In the genomic region with DNA sequence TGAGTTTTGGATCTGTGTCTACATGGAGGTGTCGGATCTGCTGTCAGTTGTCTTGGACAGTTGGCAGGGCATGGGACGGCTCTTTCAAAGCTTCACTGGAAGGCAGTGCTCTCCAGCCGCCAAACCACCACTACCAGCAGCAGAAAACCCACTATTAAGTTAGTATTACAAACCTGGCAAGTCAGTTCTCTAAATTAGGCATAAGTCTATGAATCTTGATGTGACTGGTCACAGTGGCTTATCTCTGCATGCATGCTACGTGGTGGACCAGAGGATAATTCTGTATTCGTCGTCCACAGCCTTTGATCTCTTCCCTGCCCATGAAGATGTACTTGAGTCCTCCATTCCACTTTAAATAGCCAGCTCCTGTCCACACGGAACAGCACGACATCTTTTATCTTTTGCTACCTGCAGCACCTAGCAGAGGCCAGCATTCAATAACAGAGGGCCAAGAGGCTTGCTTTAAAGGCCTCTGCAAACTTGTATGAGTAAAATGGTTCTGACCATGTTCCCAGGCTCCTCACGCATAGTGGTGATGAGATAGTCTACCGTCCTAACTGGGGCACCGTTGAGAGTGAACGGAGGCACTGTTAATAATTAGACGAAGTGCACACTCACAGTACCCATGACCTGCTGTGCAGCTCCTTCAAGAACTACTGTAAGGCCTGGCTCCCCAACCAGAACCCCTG, we compare ENCODE assay signal across 8 cellular contexts. TPM values are rescaled to one million over a fixed set of nuclear protein-coding genes. Genes with fewer than 3 reads are reported as not detected.
DNase-seq lines count a peak whose midpoint lies in the region; ATAC-seq and TF ChIP-seq lines count a peak whose summit lies in the region.

No MANE protein-coding gene starts in this region.

- intact Hi-C loops in naive thymus-derived CD4-positive, alpha-beta T cell (cut with micrococcal nuclease) = loop anchor here (2.0 to 10.0 kb wide), 3 partner anchors 53 to 1190 kb away; a partner anchor contains a TSS

- peak overlapping the region; percentile 88 to 94 (median 91) for H3K4me3 Mint-ChIP-seq in naive thymus-derived CD4-positive, alpha-beta T cell

- H3K36me3 ChIP-seq in naive thymus-derived CD4-positive, alpha-beta T cell (ENCODE audit: control insufficient read depth in 2 of 3, insufficient read depth in 3 of 3, low read length in 3 of 3) = peaks cover 0 to 3% (median 0%) of the 10 kb centered on the region in 3 experiments

- peaks cover 0 to 6% (median 0%) of the 10 kb centered on the region in 5 donors for H3K36me3 Mint-ChIP-seq in naive thymus-derived CD4-positive, alpha-beta T cell

- no peaks in the 10 kb centered on the region for H3K9me3 Mint-ChIP-seq in naive thymus-derived CD4-positive, alpha-beta T cell

- H3K4me3 ChIP-seq in AG04449 (ENCODE audit: low read depth, low read length) (peak overlapping the region; percentile 71), coronary artery (peak overlapping the region; percentile 83)
- H3K4me3 ChIP-seq in Jurkat, Clone E6-1 (ENCODE audit: low read length) = peak overlapping the region; percentile 51
- peak overlapping the region; percentile 79 for H3K4me3 ChIP-seq in naive thymus-derived CD4-positive, alpha-beta T cell (ENCODE audit: low read length)

- peaks cover 0 to 12% (median 0%) of the 10 kb centered on the region in 5 donors for H3K27me3 Mint-ChIP-seq in naive thymus-derived CD4-positive, alpha-beta T cell

- H3K4me1 ChIP-seq in naive thymus-derived CD4-positive, alpha-beta T cell (ENCODE audit: control insufficient read depth in 2 of 2, insufficient read depth in 2 of 2, low read length in 2 of 2) = peaks cover 51 to 60% of the 10 kb centered on the region in 2 donors

- DNase-seq in AG04449 (ENCODE audit: low read depth, low spot score) (no peak), coronary artery (ENCODE audit: low spot score) (no peak), NCI-H2107 treated with DMSO at 0.1 percent for 48 hours (lab: John Stamatoyannopoulos, UW; ENCODE audit: unreplicated experiment) (no peak), NCI-H2029 treated with DMSO at 0.1 percent for 48 hours (lab: John Stamatoyannopoulos, UW) (no peak), NCI-H1092 (lab: John Stamatoyannopoulos, UW) (no peak)
- DNase-seq in Jurkat, Clone E6-1 (ENCODE audit: low read depth, low spot score) = no peak
- no peak for DNase-seq in naive thymus-derived CD4-positive, alpha-beta T cell

- POLR2A ChIA-PET in AG04449 (lab: Yijun Ruan, JAX) = no interaction called here
- POLR2A ChIA-PET in naive thymus-derived CD4-positive, alpha-beta T cell (lab: Charles Lee) = interaction anchor here (1.1 to 6.3 kb wide), 9 partner anchors 10 to 169 kb away, joined by 3 to 52 read pairs (median 9); a partner anchor contains a TSS

- TF ChIP-seq CTCF in AG04449 (IDR thresholded peaks at IDR 0.05; ENCODE audit: insufficient read depth, low read length, missing control alignments) = no peak
- no peak for TF ChIP-seq CTCF in coronary artery (IDR thresholded peaks at IDR 0.05)

- H3K27ac Mint-ChIP-seq in naive thymus-derived CD4-positive, alpha-beta T cell = peak overlapping the region; percentile 43 to 93 (median 74)

- H3K27me3 ChIP-seq in naive thymus-derived CD4-positive, alpha-beta T cell (ENCODE audit: control insufficient read depth in 2 of 2, insufficient read depth in 2 of 2, low read length in 2 of 2) = no peaks in the 10 kb centered on the region

- ATAC-seq in naive thymus-derived CD4-positive, alpha-beta T cell = no peak
- no peak for ATAC-seq in HG02970 (IDR thresholded peaks at IDR 0.05; ENCODE audit: low FRiP score, unreplicated experiment)

- H3K27ac ChIP-seq in coronary artery = peak overlapping the region; percentile 94 to 95
- peak overlapping the region; percentile 83 for H3K27ac ChIP-seq in naive thymus-derived CD4-positive, alpha-beta T cell (ENCODE audit: low read depth, low read length)

- H3K9me3 ChIP-seq in naive thymus-derived CD4-positive, alpha-beta T cell (ENCODE audit: control insufficient read depth in 2 of 3, low read length in 3 of 3) = no peaks in the 10 kb centered on the region

- CTCF ChIA-PET in AG04449 (lab: Yijun Ruan, JAX) = interaction anchor here (0.5 to 8.1 kb wide), 19 partner anchors 8 to 463 kb away, joined by 3 to 51 read pairs (median 4); no protein-coding TSS in a partner anchor
- CTCF ChIA-PET in naive thymus-derived CD4-positive, alpha-beta T cell (lab: Charles Lee) = interaction anchor here (1.0 to 4.8 kb wide), 4 partner anchors 10 to 52 kb away, joined by 3 to 28 read pairs (median 16); no protein-coding TSS in a partner anchor

- H3K4me1 Mint-ChIP-seq in naive thymus-derived CD4-positive, alpha-beta T cell = peaks cover 46 to 83% (median 63%) of the 10 kb centered on the region in 7 donors

RNA-seq across cellular contexts. Expression of a gene that starts 0.8 kb away (rescaled TPM):
- 2.6 TPM for polyA plus RNA-seq in Jurkat, Clone E6-1 (2012; ENCODE audit: insufficient read depth, insufficient read length)
- 10 to 100 TPM; 10.1 to 26.5 (median 15.9) TPM for total RNA-seq in naive thymus-derived CD4-positive, alpha-beta T cell
- 10 to 100 TPM; 13.5 to 16.9 TPM for polyA plus RNA-seq in naive thymus-derived CD4-positive, alpha-beta T cell

RNA-seq across cellular contexts. Expression of a gene that starts 42.7 kb away (rescaled TPM):
- polyA plus RNA-seq in Jurkat, Clone E6-1 (2012; ENCODE audit: insufficient read depth, insufficient read length) = 1.2 TPM
- 1 to 10 TPM in 1 of 5 experiments, under 1 TPM in 1, not detected in 3; 0.13 to 1.3 TPM for total RNA-seq in naive thymus-derived CD4-positive, alpha-beta T cell
- polyA plus RNA-seq in naive thymus-derived CD4-positive, alpha-beta T cell = under 1 TPM; 0.21 to 0.47 TPM
